ENCODE assay signal across 17 cellular contexts in the genomic region with DNA sequence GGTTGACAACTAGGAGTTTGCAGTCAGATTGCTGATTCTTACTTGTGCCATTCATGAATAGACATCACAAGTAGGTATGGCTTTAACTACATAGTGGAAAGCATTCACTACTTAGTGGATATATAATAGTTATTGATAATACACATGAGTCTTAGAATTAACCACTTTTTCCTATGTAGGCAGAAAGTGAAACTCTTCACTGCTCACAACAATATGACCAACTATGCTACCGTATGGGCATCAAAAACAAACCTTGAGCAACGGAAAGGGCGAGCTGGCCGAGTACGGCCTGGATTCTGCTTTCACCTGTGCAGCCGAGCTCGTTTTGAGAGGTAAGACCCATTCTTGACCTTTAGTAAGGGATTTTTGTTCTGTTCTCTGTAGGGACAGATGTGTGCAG.
"Had no signal": no experiment of that assay in that cellular context is flagged by ENCODE, and none has a peak within 500 bp of the region (broad histone marks: within the 10 kb centered on the region; RNA-seq: fewer than 3 reads in every experiment).

No MANE protein-coding gene starts in this region.

- H3K4me3 Mint-ChIP-seq: dendritic cell treated with granulocyte-macrophage colony-stimulating factor and Interleukin-4, amounts not matched to agents 40 ng/mL and 50 ng/mL, for 4 days; immature natural killer cell; nephron progenitor cell had no signal

- H3K27ac Mint-ChIP-seq: dendritic cell treated with granulocyte-macrophage colony-stimulating factor and Interleukin-4, amounts not matched to agents 40 ng/mL and 50 ng/mL, for 4 days; immature natural killer cell; nephron progenitor cell had no signal

- H3K27me3 Mint-ChIP-seq: dendritic cell treated with granulocyte-macrophage colony-stimulating factor and Interleukin-4, amounts not matched to agents 40 ng/mL and 50 ng/mL, for 4 days had no signal

- ATAC-seq: gastroesophageal sphincter, heart right ventricle, upper lobe of right lung had no signal

- DNase-seq: activated gamma-delta T cell treated with Interleukin-2 at 50 U/mL for 16 hours; amniotic stem cell; effector CD8-positive, alpha-beta T cell; heart right ventricle; immature natural killer cell; kidney glomerular epithelial cell; left ventricle myocardium inferior; mammary epithelial cell; midbrain; nephron progenitor cell; nucleus accumbens; T-helper 1 cell; upper lobe of right lung had no signal

- FAIRE-seq: endothelial cell of umbilical vein had no signal

- H3K9me3 Mint-ChIP-seq: dendritic cell treated with granulocyte-macrophage colony-stimulating factor and Interleukin-4, amounts not matched to agents 40 ng/mL and 50 ng/mL, for 4 days; immature natural killer cell; nephron progenitor cell had no signal

- H3K27me3 ChIP-seq: esophagus muscularis mucosa, gastroesophageal sphincter, heart right ventricle, upper lobe of right lung had no signal

- H3K4me1 Mint-ChIP-seq: immature natural killer cell, nephron progenitor cell had no signal

- H3K9me3 ChIP-seq: esophagus muscularis mucosa, gastroesophageal sphincter, heart right ventricle, left ventricle myocardium inferior, upper lobe of right lung had no signal

- H3K27ac ChIP-seq: esophagus muscularis mucosa, gastroesophageal sphincter, heart right ventricle, left ventricle myocardium inferior, upper lobe of right lung had no signal
